ENCODE assay signal across 8 cellular contexts in the genomic region with DNA sequence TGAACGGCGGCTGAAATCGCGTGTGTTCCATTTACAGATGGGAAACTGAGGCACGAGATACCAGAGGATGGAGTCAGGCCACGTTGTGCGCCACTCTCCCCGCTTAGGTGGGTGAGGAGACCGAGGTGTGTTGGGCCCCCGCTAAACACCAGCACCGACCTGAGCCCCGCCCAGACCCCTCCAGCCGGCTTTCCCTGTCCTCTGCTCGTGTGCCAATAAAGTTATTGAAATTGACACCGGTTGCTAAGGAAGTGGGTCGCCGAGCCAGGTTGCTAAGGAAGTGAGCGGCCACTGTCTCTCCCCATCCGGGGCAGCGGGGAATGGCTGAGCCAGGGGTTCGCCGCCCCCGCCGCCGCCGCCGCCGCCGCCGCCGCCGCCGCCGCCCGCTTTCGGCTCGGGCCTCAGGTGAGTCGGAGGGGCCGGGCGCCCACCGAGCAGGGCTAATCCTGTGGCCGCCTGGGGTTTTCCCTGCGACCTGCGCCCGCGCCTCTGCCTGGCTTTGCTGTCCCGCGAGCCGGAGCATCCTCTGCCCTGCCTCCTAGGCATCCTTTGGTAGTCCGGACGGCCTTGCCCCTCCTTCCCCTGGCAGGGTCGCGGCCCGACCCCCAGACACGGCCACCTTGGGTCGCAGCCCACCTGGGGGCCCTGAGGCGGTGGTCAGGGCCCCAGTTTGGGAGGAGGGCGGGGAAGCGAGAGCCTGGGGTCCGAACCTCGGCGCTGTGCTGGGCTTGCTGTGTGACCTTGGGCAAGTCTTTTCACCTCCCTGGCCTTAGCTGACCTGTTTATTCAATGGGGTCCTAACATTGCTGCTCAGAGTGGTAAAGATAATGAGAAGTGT. TPM values are rescaled to one million over a fixed set of nuclear protein-coding genes. Genes with fewer than 3 reads are reported as not detected.
DNase-seq lines count a peak whose midpoint lies in the region; ATAC-seq and TF ChIP-seq lines count a peak whose summit lies in the region.

A gene (plus strand): TSS at position 291 of the 838 bp plus-strand sequence. CDS start 32,127 bp downstream, outside the sequence.

- H3K9me2 ChIP-seq in PC-9 (ENCODE audit: insufficient read depth): no peaks in the 10 kb centered on the region

- peaks cover 7% of the 10 kb centered on the region; the same call in 1 of the 2 replicates for H3K4me1 ChIP-seq in PC-9 (replicated peaks; ENCODE audit: insufficient read depth)
- peaks cover 9% of the 10 kb centered on the region for H3K4me1 ChIP-seq in mucosa of descending colon (ENCODE audit: low read depth)

- CTCF ChIA-PET in Calu3 (lab: Charles Lee) (interaction anchor here (0.8 kb wide), 1 partner anchor 14 kb away, joined by 3 read pairs; no protein-coding TSS in a partner anchor), PC-9 (lab: Charles Lee) (no interaction called here)

- DNase-seq in Calu3 (peak; percentile 94), PC-9 (peak; percentile 72 to 90), activated T-cell treated with anti-CD3 and anti-CD28 coated beads for 48 hours (ENCODE audit: low read depth) (peak; percentile 80), epithelial cell of proximal tubule (ENCODE audit: low read depth) (peak; percentile 44), mucosa of descending colon (peak; percentile 87 to 93 (median 89))
- peak; percentile 78 to 80 for DNase-seq in stimulated activated CD8-positive, alpha-beta memory T cell treated with anti-CD3 and anti-CD28 coated beads, Interleukin-2, amount 100 ng/mL, for 48 hours (ENCODE audit: low read depth in 2 of 2)

- H3K27me3 ChIP-seq in PC-9 (ENCODE audit: insufficient read depth, low read depth): no peaks in the 10 kb centered on the region

- no peaks in the 10 kb centered on the region for H4K20me1 ChIP-seq in PC-9 (ENCODE audit: insufficient read depth)

- no TSS peak for BruUV-seq in Calu3 (replicated peaks; lab: Mats Ljungman, UMichigan)
- no TSS peak for BruUV-seq in PC-9 (replicated peaks; lab: Mats Ljungman, UMichigan)

- intact Hi-C loops in Calu3 (cut with micrococcal nuclease; ENCODE audit: unreplicated experiment): no loop called here
- intact Hi-C loops in PC-9 (cut with micrococcal nuclease; ENCODE audit: unreplicated experiment): loop anchor here (5.0 kb wide), 3 partner anchors 55 to 80 kb away; a partner anchor contains a TSS
- intact Hi-C loops in mucosa of descending colon (cut with DNase I, micrococcal nuclease): no loop called here

- H3K27me3 Mint-ChIP-seq in Calu3 (ENCODE audit: unreplicated experiment): no peaks in the 10 kb centered on the region

- ATAC-seq in GM21528 (IDR thresholded peaks at IDR 0.05; ENCODE audit: low FRiP score, unreplicated experiment) (peak; percentile 60), mucosa of descending colon (peak; percentile 96)

- H3K36me3 ChIP-seq in PC-9 (ENCODE audit: low read depth) (no peaks in the 10 kb centered on the region), mucosa of descending colon (ENCODE audit: low read depth) (no peaks in the 10 kb centered on the region)

- H2AFZ ChIP-seq in PC-9: peak within 1 kb of the TSS; percentile 99

- H3K4me1 Mint-ChIP-seq in Calu3 (ENCODE audit: low read depth, unreplicated experiment): peaks cover 23% of the 10 kb centered on the region

- no peaks in the 10 kb centered on the region for H3K9me3 ChIP-seq in PC-9 (ENCODE audit: insufficient read depth, low read depth)
- H3K9me3 ChIP-seq in mucosa of descending colon: no peaks in the 10 kb centered on the region

- H3F3A ChIP-seq in PC-9 (ENCODE audit: insufficient read depth, low read depth): peaks cover 8% of the 10 kb centered on the region; the same call in 1 of the 2 replicates

- TF ChIP-seq EP300 in Ishikawa (IDR thresholded peaks at IDR 0.05; ENCODE audit: borderline replicate concordance): peak; percentile 49

- H3K4me2 ChIP-seq in PC-9: peak within 1 kb of the TSS; percentile 87

- no peak for TF ChIP-seq CTCF in Calu3 (IDR thresholded peaks at IDR 0.05; ENCODE audit: unreplicated experiment)
- no peak for TF ChIP-seq CTCF in PC-9 (conservative IDR thresholded peaks at IDR 0.05)
- no peak for TF ChIP-seq CTCF in epithelial cell of proximal tubule (conservative IDR thresholded peaks at IDR 0.05; ENCODE audit: low read depth, low read length)
- no peak for TF ChIP-seq CTCF in mucosa of descending colon (IDR thresholded peaks at IDR 0.05)

- peaks cover 29% of the 10 kb centered on the region for H3K36me3 Mint-ChIP-seq in Calu3 (ENCODE audit: insufficient read depth, unreplicated experiment)

- no peak within 1 kb of the TSS for H3K27ac ChIP-seq in PC-9

- no peaks in the 10 kb centered on the region for H3K9me3 Mint-ChIP-seq in Calu3 (ENCODE audit: low read depth, unreplicated experiment)

- peaks cover 24% of the 10 kb centered on the region for H3K79me2 ChIP-seq in PC-9 (ENCODE audit: low read depth)

- H3K4me3 Mint-ChIP-seq in Calu3 (ENCODE audit: low read depth, unreplicated experiment): peak within 1 kb of the TSS; percentile 86

- POLR2A ChIA-PET in PC-9 (lab: Charles Lee; ENCODE audit: unreplicated experiment): no interaction called here

- H3K4me3 ChIP-seq in PC-9: peak within 1 kb of the TSS; percentile 98
- peak within 1 kb of the TSS; percentile 81 for H3K4me3 ChIP-seq in epithelial cell of proximal tubule (ENCODE audit: low read depth, low read length)
- peak within 1 kb of the TSS; percentile 70 for H3K4me3 ChIP-seq in mucosa of descending colon

- H3K27ac Mint-ChIP-seq in Calu3 (ENCODE audit: unreplicated experiment): peak within 1 kb of the TSS; percentile 84

- no peak for TF ChIP-seq RAD21 in Ishikawa (IDR thresholded peaks at IDR 0.05; ENCODE audit: low read depth)

TF ChIP-seq in Ishikawa, 13 proteins besides CTCF, POLR2A, EP300 and RAD21:
- peak; percentile 53 for TF ChIP-seq EGR1 (IDR thresholded peaks at IDR 0.05)
- peak; percentile 29; the same call in 1 of the 2 replicates for TF ChIP-seq TCF12 (IDR thresholded peaks at IDR 0.05; ENCODE audit: low read depth)
- TF ChIP-seq TAF1 (IDR thresholded peaks at IDR 0.05; ENCODE audit: low read depth): peak; percentile 47; the same call in 1 of the 2 replicates
- no peak for TF ChIP-seq CREB1 (IDR thresholded peaks at IDR 0.05; ENCODE audit: low read depth)
- no peak for TF ChIP-seq FOXM1 (IDR thresholded peaks at IDR 0.05; ENCODE audit: borderline replicate concordance, low read depth)
- peak; percentile 49; the same call in 1 of the 2 replicates for TF ChIP-seq NFIC (IDR thresholded peaks at IDR 0.05)
- peak; percentile 68; the same call in 1 of the 2 replicates for TF ChIP-seq YY1 (IDR thresholded peaks at IDR 0.05; ENCODE audit: low read depth)

RNA-seq across cellular contexts. Expression of the gene that starts here (rescaled TPM):
- total RNA-seq in Calu3 (2022): 51.2 and 56.6 TPM in 2 replicates
- 41.4 and 52.3 TPM in 2 replicates for total RNA-seq in PC-9 (2021)
- 19.0 and 22.8 TPM in 2 replicates for total RNA-seq in epithelial cell of proximal tubule
- total RNA-seq in mucosa of descending colon: 10 to 100 TPM; 39.3 to 54.6 (median 52.0) TPM

Comparison
In these comparisons a context has a peak if more than half of its experiments do, and no peak if none do; other contexts are left out.
1. DNase-seq: peak in every context shown above with its lines; median percentile 94 in Calu3; 89 in mucosa of descending colon; 81 in PC-9; 80 in activated T-cell treated with anti-CD3 and anti-CD28 coated beads for 48 hours; 79 in stimulated activated CD8-positive, alpha-beta memory T cell treated with anti-CD3 and anti-CD28 coated beads, Interleukin-2, amount 100 ng/mL, for 48 hours; 44 in epithelial cell of proximal tubule.